18 cellular contexts compared by ENCODE assay signal in the genomic region with DNA sequence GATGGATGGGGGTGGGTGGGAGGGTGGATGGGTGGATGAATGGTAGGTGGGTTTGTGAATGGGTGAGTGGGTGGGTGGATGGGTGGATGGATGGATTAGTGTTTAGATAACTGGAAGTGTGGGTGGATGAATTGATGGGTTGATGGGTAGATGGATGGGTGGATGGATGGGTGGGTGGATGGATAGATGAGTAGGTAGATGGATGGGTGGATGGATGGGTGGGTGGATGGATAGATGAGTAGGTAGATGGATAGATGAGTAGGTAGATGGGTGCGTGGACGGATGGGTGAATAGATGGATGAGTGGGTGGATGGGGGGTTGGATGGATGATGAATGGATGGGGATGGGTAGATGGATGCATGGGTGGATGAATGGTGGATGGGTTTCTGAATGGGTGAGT. TPM values are rescaled to one million over a fixed set of nuclear protein-coding genes. Genes with fewer than 3 reads are reported as not detected.
DNase-seq lines count a peak whose midpoint lies in the region; ATAC-seq and TF ChIP-seq lines count a peak whose summit lies in the region.
"Had no signal": no experiment of that assay in that cellular context is flagged by ENCODE, and none has a peak within 500 bp of the region (broad histone marks: within the 10 kb centered on the region; RNA-seq: fewer than 3 reads in every experiment).

No MANE protein-coding gene starts in this region.

- no peak overlapping the region for H3K4me3 Mint-ChIP-seq in CD8-positive, alpha-beta T cell
- H3K4me3 Mint-ChIP-seq in activated T-helper 1 cell treated with anti-CD3 and anti-CD28 coated beads, Interleukin-12 subunit alpha, Interleukin-12 subunit beta, Interleukin-2, Interleukin-4 antibody, amounts not matched to agents 30 ng/mL and 10 ng/mL and 1 ng/mL, durations not matched to agents 14 hours and 24 hours and 36 hours: peak overlapping the region; percentile 13
- H3K4me3 Mint-ChIP-seq in naive B cell: peak overlapping the region in 2 of 8 donors; percentile 29 to 57
- H3K4me3 Mint-ChIP-seq: GM23338 had no signal

- peak; percentile 3 for DNase-seq in activated CD4-positive, alpha-beta T cell treated with anti-CD3 and anti-CD28 coated beads for 1 hour
- DNase-seq in activated CD4-positive, alpha-beta T cell treated with anti-CD3 and anti-CD28 coated beads for 48 hours: no peak
- DNase-seq in CD8-positive, alpha-beta T cell: peak in 2 of 7 experiments; percentile 7 to 17
- DNase-seq in activated T-helper 1 cell treated with anti-CD3 and anti-CD28 coated beads, Interleukin-12 subunit alpha, Interleukin-12 subunit beta, Interleukin-2, Interleukin-4 antibody, amounts not matched to agents 30 ng/mL and 10 ng/mL and 1 ng/mL, durations not matched to agents 14 hours and 24 hours and 36 hours (ENCODE audit: low spot score): no peak
- DNase-seq in naive B cell (no peak), RWPE1 (ENCODE audit: low spot score) (no peak)
- DNase-seq: amygdala; COR-L47; DMS79 treated with DMSO at 0.1 percent for 48 hours; lower lobe of right lung; NCI-H187; NCI-H2227 treated with DMSO at 0.1 percent for 48 hours; occipital lobe; stimulated activated CD4-positive, alpha-beta T cell treated with anti-CD3 and anti-CD28 coated beads, Interleukin-4, amount 100 ng/mL, for 1 hour had no signal

- no peak for TF ChIP-seq CTCF in CD8-positive, alpha-beta T cell (IDR thresholded peaks at IDR 0.05)
- TF ChIP-seq CTCF in RWPE1 (conservative IDR thresholded peaks at IDR 0.05; ENCODE audit: low read depth): no peak

- H3K36me3 Mint-ChIP-seq in CD8-positive, alpha-beta T cell: peaks cover 58% of the 10 kb centered on the region
- H3K36me3 Mint-ChIP-seq in activated T-helper 1 cell treated with anti-CD3 and anti-CD28 coated beads, Interleukin-12 subunit alpha, Interleukin-12 subunit beta, Interleukin-2, Interleukin-4 antibody, amounts not matched to agents 30 ng/mL and 10 ng/mL and 1 ng/mL, durations not matched to agents 14 hours and 24 hours and 36 hours (ENCODE audit: low read depth): peaks cover 45% of the 10 kb centered on the region
- peaks cover 41 to 53% of the 10 kb centered on the region in 2 donors for H3K36me3 Mint-ChIP-seq in naive B cell

- H3K27me3 Mint-ChIP-seq in CD8-positive, alpha-beta T cell (ENCODE audit: low read depth): no peaks in the 10 kb centered on the region
- H3K27me3 Mint-ChIP-seq in activated T-helper 1 cell treated with anti-CD3 and anti-CD28 coated beads, Interleukin-12 subunit alpha, Interleukin-12 subunit beta, Interleukin-2, Interleukin-4 antibody, amounts not matched to agents 30 ng/mL and 10 ng/mL and 1 ng/mL, durations not matched to agents 14 hours and 24 hours and 36 hours (ENCODE audit: insufficient read depth): no peaks in the 10 kb centered on the region
- H3K27me3 Mint-ChIP-seq in naive B cell: no peaks in the 10 kb centered on the region

- no peak overlapping the region for H3K27ac ChIP-seq in CD8-positive, alpha-beta T cell (ENCODE audit: low read depth, low read length)
- no peak overlapping the region for H3K27ac ChIP-seq in RWPE1
- H3K27ac ChIP-seq: coronary artery, lower lobe of right lung had no signal

- no peak for ATAC-seq in CD8-positive, alpha-beta T cell
- ATAC-seq in naive B cell (ENCODE audit: low read depth in 2 of 2) (no peak), GM19397 (IDR thresholded peaks at IDR 0.05; ENCODE audit: unreplicated experiment) (no peak), GM18519 (IDR thresholded peaks at IDR 0.05; ENCODE audit: low FRiP score, unreplicated experiment) (no peak)
- ATAC-seq: GM23338, lower lobe of right lung had no signal

- no peak overlapping the region for H3K4me3 ChIP-seq in CD8-positive, alpha-beta T cell (ENCODE audit: low read depth, low read length)
- H3K4me3 ChIP-seq: coronary artery, GM23338, lower lobe of right lung had no signal

- no peaks in the 10 kb centered on the region for H3K9me3 ChIP-seq in CD8-positive, alpha-beta T cell (ENCODE audit: low read length)
- H3K9me3 ChIP-seq: lower lobe of right lung had no signal

- H3K27ac Mint-ChIP-seq in CD8-positive, alpha-beta T cell: peak overlapping the region; percentile 98
- peak overlapping the region; percentile 78 for H3K27ac Mint-ChIP-seq in activated T-helper 1 cell treated with anti-CD3 and anti-CD28 coated beads, Interleukin-12 subunit alpha, Interleukin-12 subunit beta, Interleukin-2, Interleukin-4 antibody, amounts not matched to agents 30 ng/mL and 10 ng/mL and 1 ng/mL, durations not matched to agents 14 hours and 24 hours and 36 hours
- peak overlapping the region in 4 of 6 donors; percentile 9 to 75 (median 70) for H3K27ac Mint-ChIP-seq in naive B cell
- H3K27ac Mint-ChIP-seq: GM23338 had no signal

- no peaks in the 10 kb centered on the region for H3K36me3 ChIP-seq in CD8-positive, alpha-beta T cell (ENCODE audit: insufficient read depth, low read length)
- H3K36me3 ChIP-seq: lower lobe of right lung had no signal

- CTCF ChIA-PET in CD8-positive, alpha-beta T cell (lab: Charles Lee): no interaction called here
- CTCF ChIA-PET in RWPE1 (lab: Yijun Ruan, JAX): no interaction called here

- POLR2A ChIA-PET in CD8-positive, alpha-beta T cell (lab: Charles Lee): no interaction called here
- POLR2A ChIA-PET in RWPE1 (lab: Yijun Ruan, JAX; ENCODE audit: low non-redundant PET): no interaction called here

- H3K4me1 ChIP-seq in CD8-positive, alpha-beta T cell (ENCODE audit: insufficient read depth, low read length): peaks cover 61% of the 10 kb centered on the region
- H3K4me1 ChIP-seq: lower lobe of right lung had no signal

- H3K27me3 ChIP-seq in CD8-positive, alpha-beta T cell (ENCODE audit: insufficient read depth, low read length): no peaks in the 10 kb centered on the region

- H3K9me3 Mint-ChIP-seq in CD8-positive, alpha-beta T cell: peaks cover 7% of the 10 kb centered on the region
- H3K9me3 Mint-ChIP-seq in activated T-helper 1 cell treated with anti-CD3 and anti-CD28 coated beads, Interleukin-12 subunit alpha, Interleukin-12 subunit beta, Interleukin-2, Interleukin-4 antibody, amounts not matched to agents 30 ng/mL and 10 ng/mL and 1 ng/mL, durations not matched to agents 14 hours and 24 hours and 36 hours: peaks cover 33% of the 10 kb centered on the region
- H3K9me3 Mint-ChIP-seq in naive B cell: peaks cover 0 to 26% (median under 1%) of the 10 kb centered on the region in 7 donors

- intact Hi-C loops in CD8-positive, alpha-beta T cell (cut with DNase I, micrococcal nuclease): loop anchor here in 1 of 2 experiments (1.0 kb wide), 1 partner anchor 8 kb away; no protein-coding TSS in a partner anchor
- intact Hi-C loops in activated T-helper 1 cell treated with anti-CD3 and anti-CD28 coated beads, Interleukin-12 subunit alpha, Interleukin-12 subunit beta, Interleukin-2, Interleukin-4 antibody, amounts not matched to agents 30 ng/mL and 10 ng/mL and 1 ng/mL, durations not matched to agents 14 hours and 24 hours and 36 hours (cut with micrococcal nuclease): loop anchor here (1.0 kb wide), 1 partner anchor 10 kb away; no protein-coding TSS in a partner anchor

- peaks cover 73% of the 10 kb centered on the region for H3K4me1 Mint-ChIP-seq in CD8-positive, alpha-beta T cell (ENCODE audit: low read depth)
- H3K4me1 Mint-ChIP-seq in activated T-helper 1 cell treated with anti-CD3 and anti-CD28 coated beads, Interleukin-12 subunit alpha, Interleukin-12 subunit beta, Interleukin-2, Interleukin-4 antibody, amounts not matched to agents 30 ng/mL and 10 ng/mL and 1 ng/mL, durations not matched to agents 14 hours and 24 hours and 36 hours (ENCODE audit: low read depth): peaks cover 64% of the 10 kb centered on the region
- peaks cover 66 to 85% (median 84%) of the 10 kb centered on the region in 3 donors for H3K4me1 Mint-ChIP-seq in naive B cell
- H3K4me1 Mint-ChIP-seq: GM23338 had no signal

RNA-seq across cellular contexts. Expression of a gene that starts 20.3 kb away (rescaled TPM):
- 10 to 100 TPM; 55.4 to 66.8 TPM for total RNA-seq in CD8-positive, alpha-beta T cell
- 45.4 and 48.0 TPM in 2 replicates for total RNA-seq in activated T-helper 1 cell treated with anti-CD3 and anti-CD28 coated beads, Interleukin-12 subunit alpha, Interleukin-12 subunit beta, Interleukin-2, Interleukin-4 antibody, amounts not matched to agents 30 ng/mL and 10 ng/mL and 1 ng/mL, durations not matched to agents 14 hours and 24 hours and 36 hours
- polyA plus RNA-seq in naive B cell (ENCODE audit: low read depth in 6 of 6): 10 to 100 TPM; 49.2 to 66.0 (median 57.7) TPM
